ENCODE assay signal across 27 cellular contexts in genomic region chr3:17065315-17065714, GRCh38.
A peak's percentile ranks its signal among the peaks of the same experiment; 100 is the strongest.
DNase-seq lines count a peak whose midpoint lies in the region; FAIRE-seq and TF ChIP-seq lines count a peak whose summit lies in the region.
"Had no signal": no experiment of that assay in that cellular context is flagged by ENCODE, and none has a peak within 500 bp of the region (broad histone marks: within the 10 kb centered on the region; RNA-seq: fewer than 3 reads in every experiment).

No MANE protein-coding gene starts in this region.

- no peaks in the 10 kb centered on the region for H3K27me3 ChIP-seq in small intestine (ENCODE audit: control insufficient read depth in 2 of 2, insufficient read depth in 2 of 2, low read length in 2 of 2)
- H3K27me3 ChIP-seq: BLaER1 treated with 17β-estradiol and CSF1 and Interleukin-3, amounts not matched to agents 10 nM and 100 nM; MG63; uterus had no signal

- H3K27me3 Mint-ChIP-seq in osteocyte (ENCODE audit: unreplicated experiment) = no peaks in the 10 kb centered on the region
- H3K27me3 Mint-ChIP-seq: activated CD4-positive, alpha-beta T cell treated with anti-CD3 and anti-CD28 coated beads, Interleukin-2, amount 10 ng/mL, durations not matched to agents 7 days and 5 days; activated naive CD8-positive, alpha-beta T cell treated with anti-CD3 and anti-CD28 coated beads, Interleukin-2, amount 10 ng/mL, durations not matched to agents 7 days and 5 days; activated T-helper 17 cell treated with anti-CD3 and anti-CD28 coated beads, Interleukin-2, amount 50 U/mL, for 72 hours; brain; effector memory CD8-positive, alpha-beta T cell had no signal

- no peak overlapping the region for H3K27ac ChIP-seq in small intestine (ENCODE audit: low read depth in 1 of 2, low read length in 1 of 2)
- H3K27ac ChIP-seq: BLaER1 treated with 17β-estradiol and CSF1 and Interleukin-3, amounts not matched to agents 10 nM and 100 nM; prostate gland; uterus had no signal

- TF ChIP-seq CTCF in osteocyte (IDR thresholded peaks at IDR 0.05) = no peak

- H3K27ac Mint-ChIP-seq in osteocyte (ENCODE audit: unreplicated experiment) = peak overlapping the region; percentile 13
- H3K27ac Mint-ChIP-seq: activated CD4-positive, alpha-beta T cell treated with anti-CD3 and anti-CD28 coated beads, Interleukin-2, amount 10 ng/mL, durations not matched to agents 7 days and 5 days; activated naive CD8-positive, alpha-beta T cell treated with anti-CD3 and anti-CD28 coated beads, Interleukin-2, amount 10 ng/mL, durations not matched to agents 7 days and 5 days; activated T-helper 17 cell treated with anti-CD3 and anti-CD28 coated beads, Interleukin-2, amount 50 U/mL, for 72 hours; stimulated activated effector memory CD8-positive, alpha-beta T cell treated with anti-CD3 and anti-CD28 coated beads, Interleukin-12 subunit alpha, Interleukin-12 subunit beta, amount 100 ng/mL, for 72 hours had no signal

- no peaks in the 10 kb centered on the region for H3K9me3 ChIP-seq in small intestine (ENCODE audit: control insufficient read depth, low read depth)
- H3K9me3 ChIP-seq: HAP-1, MG63, prostate gland, uterus had no signal

- H3K4me1 ChIP-seq in small intestine (ENCODE audit: control insufficient read depth in 2 of 2, insufficient read depth in 1 of 2, low read depth in 1 of 2, low read length in 1 of 2) = no peaks in the 10 kb centered on the region
- H3K4me1 ChIP-seq: BLaER1 treated with 17β-estradiol and CSF1 and Interleukin-3, amounts not matched to agents 10 nM and 100 nM; HAP-1; prostate gland; uterus had no signal

- H3K4me3 ChIP-seq in small intestine (ENCODE audit: low read depth in 1 of 2, low read length in 2 of 2) = no peak overlapping the region
- H3K4me3 ChIP-seq: BLaER1 treated with 17β-estradiol and CSF1 and Interleukin-3, amounts not matched to agents 10 nM and 100 nM; HAP-1; MG63; prostate gland; uterus had no signal

- DNase-seq in NCI-H526 (lab: John Stamatoyannopoulos, UW) (peak; percentile 4 to 7), NCI-H526 treated with DMSO at 0.1 percent for 48 hours (lab: John Stamatoyannopoulos, UW) (no peak), NCI-H2029 (lab: John Stamatoyannopoulos, UW) (peak; percentile 87), SHP77 treated with DMSO at 0.1 percent for 48 hours (lab: John Stamatoyannopoulos, UW) (peak; percentile 59), osteocyte (ENCODE audit: extremely low spot score, unreplicated experiment) (no peak), germinal center (ENCODE audit: low spot score) (no peak), small intestine (no peak)
- no peak for DNase-seq in stimulated activated naive CD4-positive, alpha-beta T cell (lab: John Stamatoyannopoulos, UW)
- DNase-seq: ACHN; activated CD4-positive, alpha-beta T cell treated with anti-CD3 and anti-CD28 coated beads, Interleukin-2, amount 10 ng/mL, durations not matched to agents 7 days and 5 days; activated naive CD8-positive, alpha-beta T cell treated with anti-CD3 and anti-CD28 coated beads, Interleukin-2, amount 10 ng/mL, durations not matched to agents 7 days and 5 days; effector memory CD8-positive, alpha-beta T cell; foreskin melanocyte; hippocampal formation; MG63; NCI-H187 treated with DMSO at 0.1 percent for 48 hours; NK-92 treated with Interleukin-12 subunit alpha and Interleukin-12 subunit beta, amount 100 ng/mL, for 24 hours; stimulated activated CD4-positive, alpha-beta T cell treated with anti-CD3 and anti-CD28 coated beads, Interleukin-2, amount 100 ng/mL, for 24 hours; uterus had no signal

- H3K4me3 Mint-ChIP-seq in osteocyte (ENCODE audit: unreplicated experiment) = no peak overlapping the region
- H3K4me3 Mint-ChIP-seq: activated CD4-positive, alpha-beta T cell treated with anti-CD3 and anti-CD28 coated beads, Interleukin-2, amount 10 ng/mL, durations not matched to agents 7 days and 5 days; activated naive CD8-positive, alpha-beta T cell treated with anti-CD3 and anti-CD28 coated beads, Interleukin-2, amount 10 ng/mL, durations not matched to agents 7 days and 5 days; activated T-helper 17 cell treated with anti-CD3 and anti-CD28 coated beads, Interleukin-2, amount 50 U/mL, for 72 hours; brain; effector memory CD8-positive, alpha-beta T cell; stimulated activated effector memory CD8-positive, alpha-beta T cell treated with anti-CD3 and anti-CD28 coated beads, Interleukin-12 subunit alpha, Interleukin-12 subunit beta, amount 100 ng/mL, for 72 hours had no signal

- H3K9me3 Mint-ChIP-seq in osteocyte (ENCODE audit: unreplicated experiment) = no peaks in the 10 kb centered on the region
- H3K9me3 Mint-ChIP-seq: activated T-helper 17 cell treated with anti-CD3 and anti-CD28 coated beads, Interleukin-2, amount 50 U/mL, for 72 hours; brain had no signal

- H3K4me1 Mint-ChIP-seq in osteocyte (ENCODE audit: unreplicated experiment) = peaks cover 33% of the 10 kb centered on the region

- no peak for FAIRE-seq in small intestine (lab: Jason Lieb, UNC)
- FAIRE-seq: colon, RCC 7860 had no signal

- H3K36me3 Mint-ChIP-seq in osteocyte (ENCODE audit: unreplicated experiment) = peaks cover 2% of the 10 kb centered on the region

- peaks cover 0 to 5% of the 10 kb centered on the region in 2 donors for H3K36me3 ChIP-seq in small intestine (ENCODE audit: control insufficient read depth in 2 of 2, insufficient read depth in 2 of 2, low read length in 2 of 2)
- H3K36me3 ChIP-seq: MG63, prostate gland, uterus had no signal

- 93 to 100% (median 96%) methylated on average over 2 of the region's 2 CpGs for WGBS in small intestine, 3 donors

Comparison
In these comparisons a context has a peak if more than half of its experiments do, and no peak if none do; other contexts are left out.
1. DNase-seq: peak in NCI-H526 (2 of 2), NCI-H2029 (single experiment) and SHP77 treated with DMSO at 0.1 percent for 48 hours (single experiment); none in NCI-H526 treated with DMSO at 0.1 percent for 48 hours (single experiment), osteocyte (single experiment), stimulated activated naive CD4-positive, alpha-beta T cell (0 of 6), germinal center (single experiment) and small intestine (single experiment).